21 cellular contexts compared by ENCODE assay signal in the genomic region with DNA sequence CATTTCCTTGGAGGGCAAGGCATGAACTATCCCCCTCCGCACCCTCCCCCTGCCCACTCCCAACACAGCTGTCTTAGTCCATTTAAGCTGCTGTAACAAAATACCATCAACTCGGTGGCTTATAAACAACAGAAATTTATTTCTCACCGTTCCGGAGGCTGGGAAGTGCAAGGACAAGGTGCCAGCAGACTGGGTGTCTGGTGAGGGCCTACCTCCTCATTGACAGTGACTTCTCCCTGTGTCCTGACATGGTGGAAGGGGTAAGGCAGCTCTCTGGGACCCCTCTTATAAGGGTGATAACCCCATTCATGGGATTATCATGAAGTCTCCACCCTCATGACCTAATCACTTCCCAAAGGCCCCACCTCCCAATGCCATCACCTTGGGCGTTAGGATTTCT.
"Had no signal": no experiment of that assay in that cellular context is flagged by ENCODE, and none has a peak within 500 bp of the region (broad histone marks: within the 10 kb centered on the region; RNA-seq: fewer than 3 reads in every experiment).

No MANE protein-coding gene starts in this region.

- H3K36me3 ChIP-seq: MG63, SJCRH30 had no signal

- ATAC-seq: HepG2, SK-N-SH treated with all-trans-retinoic acid at 6 μM for 48 hours had no signal

- H3K27ac ChIP-seq: SJCRH30 had no signal

- DNase-seq: IMR-90, Karpas-422, KG1, MG63, NCI-H1092, NCI-H1105 treated with DMSO at 0.1 percent for 48 hours, NCI-H1417 treated with DMSO at 0.1 percent for 48 hours, NCI-H146, NCI-H1694 treated with DMSO at 0.1 percent for 48 hours, NCI-H1930, NCI-H2081, NCI-H2107, NCI-H2227 treated with DMSO at 0.1 percent for 48 hours, NCI-H524, NCI-H526 treated with DMSO at 0.1 percent for 48 hours, NCI-H774, RPMI8226, SHP77 had no signal

- H3K27me3 ChIP-seq: MG63 had no signal

- H3K9me3 ChIP-seq: MG63, SJCRH30 had no signal

- H3K4me1 ChIP-seq: SJCRH30 had no signal

- H3K4me3 ChIP-seq: MG63, SJCRH30 had no signal
